In genomic region chr1:20615946-20616345, GRCh38 we compare ENCODE assay signal across 1 cellular context.
TF ChIP-seq lines count a peak whose summit lies in the region.

No MANE protein-coding gene starts in this region.

TF ChIP-seq in endothelial cell of umbilical vein, 7 proteins besides CTCF, POLR2A, EP300 and RAD21:
- TF ChIP-seq EZH2 (IDR thresholded peaks at IDR 0.05; ENCODE audit: borderline replicate concordance, low read depth, low read length, severe bottlenecking) (no peak), JUN (IDR thresholded peaks at IDR 0.05; ENCODE audit: borderline replicate concordance, insufficient read depth, insufficient read length, low read depth) (no peak), MAX (IDR thresholded peaks at IDR 0.05; ENCODE audit: insufficient read depth, insufficient read length) (no peak), POLR2AphosphoS5 (IDR thresholded peaks at IDR 0.05; ENCODE audit: insufficient read depth, low read depth, low read length) (no peak), MYC (IDR thresholded peaks at IDR 0.05; ENCODE audit: low read depth, low read length) (no peak), FOS (IDR thresholded peaks at IDR 0.05; ENCODE audit: borderline replicate concordance, insufficient read depth, low read length) (no peak), GATA2 (IDR thresholded peaks at IDR 0.05; ENCODE audit: insufficient read depth, insufficient read length, low read depth, low read length) (no peak)
